In the genomic region with DNA sequence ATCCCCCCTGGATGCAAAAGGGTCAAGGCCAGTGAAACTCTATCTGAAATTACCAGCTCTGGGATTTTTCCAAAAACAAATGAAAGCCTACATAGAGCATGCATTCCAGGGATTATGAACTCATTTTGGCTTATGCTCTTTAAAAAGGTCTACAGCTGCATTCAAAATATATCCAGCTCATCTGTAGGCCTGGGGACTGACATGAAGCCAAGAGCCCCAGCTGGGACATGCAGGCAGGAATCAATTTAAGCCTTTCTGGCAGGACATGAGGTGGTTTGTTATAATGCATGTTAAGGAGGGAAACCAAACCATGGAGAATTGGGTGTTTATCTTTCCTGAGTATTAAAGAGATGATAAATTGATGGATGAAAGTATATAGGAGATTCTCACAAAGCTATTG, we compare ENCODE assay signal across 13 cellular contexts.
"Had no signal": no experiment of that assay in that cellular context is flagged by ENCODE, and none has a peak within 500 bp of the region (broad histone marks: within the 10 kb centered on the region; RNA-seq: fewer than 3 reads in every experiment).

No MANE protein-coding gene starts in this region.

- H3K27ac Mint-ChIP-seq: activated CD4-positive, alpha-beta memory T cell treated with anti-CD3 and anti-CD28 coated beads for 36 hours; activated naive CD8-positive, alpha-beta T cell; stimulated activated naive CD8-positive, alpha-beta T cell treated with anti-CD3 and anti-CD28 coated beads, Interleukin-15, Interleukin-2, amounts not matched to agents 100 ng/mL and 50 ng/mL, for 24 hours had no signal

- H3K27ac ChIP-seq: cardiac muscle cell, esophagus squamous epithelium, parathyroid adenoma, testis, VCaP had no signal

- H3K9me3 ChIP-seq: esophagus squamous epithelium, testis had no signal

- H3K4me3 ChIP-seq: cardiac muscle cell, esophagus squamous epithelium, testis had no signal

- H3K4me3 Mint-ChIP-seq: activated CD4-positive, alpha-beta memory T cell treated with anti-CD3 and anti-CD28 coated beads for 36 hours; activated naive CD8-positive, alpha-beta T cell; stimulated activated naive CD8-positive, alpha-beta T cell treated with anti-CD3 and anti-CD28 coated beads, Interleukin-15, Interleukin-2, amounts not matched to agents 100 ng/mL and 50 ng/mL, for 24 hours had no signal

- H3K9me3 Mint-ChIP-seq: activated CD4-positive, alpha-beta memory T cell treated with anti-CD3 and anti-CD28 coated beads for 36 hours; stimulated activated naive CD8-positive, alpha-beta T cell treated with anti-CD3 and anti-CD28 coated beads, Interleukin-15, Interleukin-2, amounts not matched to agents 100 ng/mL and 50 ng/mL, for 24 hours had no signal

- DNase-seq: activated CD4-positive, alpha-beta memory T cell treated with anti-CD3 and anti-CD28 coated beads for 36 hours; activated gamma-delta T cell; activated T-cell treated with anti-CD3 and anti-CD28 coated beads, Interleukin-2, amount 50 U/mL, for 48 hours; esophagus squamous epithelium; hippocampal formation; stimulated activated CD4-positive, alpha-beta T cell treated with anti-CD3 and anti-CD28 coated beads, Interleukin-4, amount 100 ng/mL, for 24 hours; T1000; testis had no signal

- H3K27me3 ChIP-seq: cardiac muscle cell, esophagus squamous epithelium, testis had no signal

- H3K4me1 ChIP-seq: esophagus squamous epithelium, testis had no signal

- H3K36me3 ChIP-seq: cardiac muscle cell, esophagus squamous epithelium had no signal

- H3K9ac ChIP-seq: parathyroid adenoma had no signal

- H3K27me3 Mint-ChIP-seq: activated naive CD8-positive, alpha-beta T cell; stimulated activated naive CD8-positive, alpha-beta T cell treated with anti-CD3 and anti-CD28 coated beads, Interleukin-15, Interleukin-2, amounts not matched to agents 100 ng/mL and 50 ng/mL, for 24 hours had no signal

- H3K36me3 Mint-ChIP-seq: activated CD4-positive, alpha-beta memory T cell treated with anti-CD3 and anti-CD28 coated beads for 36 hours; activated naive CD8-positive, alpha-beta T cell had no signal
